ENCODE assay signal across 8 cellular contexts in the genomic region with DNA sequence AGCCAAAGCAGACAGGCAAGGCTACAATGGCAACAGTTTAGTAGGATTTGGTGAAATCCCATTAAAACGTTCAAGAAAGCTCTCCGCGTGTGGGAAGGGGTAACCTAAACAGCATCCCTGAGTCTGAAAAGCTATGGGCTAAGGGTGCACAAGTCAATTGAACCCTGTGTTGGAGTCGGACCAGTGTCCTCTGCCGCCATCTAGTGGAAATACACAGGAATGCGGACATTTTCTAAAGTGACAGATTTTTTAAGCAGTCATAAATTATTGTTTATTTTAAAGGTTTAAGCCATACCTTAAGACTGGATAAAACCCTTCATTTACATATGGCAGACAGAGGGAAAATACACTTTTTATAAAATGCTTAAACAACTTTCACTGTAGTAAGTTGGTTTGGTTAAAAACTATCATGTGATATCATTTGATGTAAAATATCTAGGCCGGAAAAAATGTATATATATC. TPM values are rescaled to one million over a fixed set of nuclear protein-coding genes. Genes with fewer than 3 reads are reported as not detected.
DNase-seq lines count a peak whose midpoint lies in the region; ATAC-seq and TF ChIP-seq lines count a peak whose summit lies in the region.

No MANE protein-coding gene starts in this region.

- DNase-seq in 8988T = peak; percentile 49
- peak; percentile 94 for DNase-seq in NCI-H2227 treated with DMSO at 0.1 percent for 48 hours (lab: John Stamatoyannopoulos, UW)
- DNase-seq in activated CD4-positive, CD25-positive, alpha-beta regulatory T cell treated with anti-CD3 and anti-CD28 coated beads, Interleukin-2, amount 50 U/mL, for 72 hours = peak; percentile 36
- DNase-seq in coronary artery (ENCODE audit: low spot score) = no peak
- peak; percentile 49 for DNase-seq in lung (ENCODE audit: low spot score)
- DNase-seq in stimulated activated CD8-positive, alpha-beta memory T cell treated with anti-CD3 and anti-CD28 coated beads, Interleukin-4, amount 100 ng/mL, for 48 hours = peak; percentile 68
- DNase-seq in amniotic stem cell (lab: John Stamatoyannopoulos, UW) = no peak

- no peaks in the 10 kb centered on the region for H3K9me3 ChIP-seq in lung (ENCODE audit: control insufficient read depth in 2 of 2, insufficient read depth in 1 of 2, low read length in 1 of 2)

- no peak overlapping the region for H3K4me3 ChIP-seq in coronary artery
- H3K4me3 ChIP-seq in lung = no peak overlapping the region

- no peak for ATAC-seq in lung (ENCODE audit: insufficient read depth, low FRiP score)

- TF ChIP-seq CTCF in GM12872 (IDR thresholded peaks at IDR 0.05; ENCODE audit: insufficient read depth, low read depth, low read length) (peak; percentile 75), coronary artery (IDR thresholded peaks at IDR 0.05) (peak; percentile 50), lung (IDR thresholded peaks at IDR 0.05; ENCODE audit: control extremely low read depth, extremely low read depth) (peak; percentile 65)

- no peaks in the 10 kb centered on the region for H3K4me1 ChIP-seq in lung (ENCODE audit: control insufficient read depth in 2 of 2, insufficient read depth in 2 of 2, low read length in 2 of 2)

- H3K27ac ChIP-seq in coronary artery = no peak overlapping the region
- no peak overlapping the region for H3K27ac ChIP-seq in lung (ENCODE audit: low read depth in 1 of 2, low read length in 1 of 2)

- no peaks in the 10 kb centered on the region for H3K36me3 ChIP-seq in lung (ENCODE audit: control insufficient read depth in 2 of 2, insufficient read depth in 2 of 2, low read length in 2 of 2)

- 14 to 16% methylated on average over 7 of the region's 7 CpGs for WGBS in lung, 2 donors

- H3K27me3 ChIP-seq in lung (ENCODE audit: control insufficient read depth, insufficient read depth) = no peaks in the 10 kb centered on the region

RNA-seq across cellular contexts. Expression of gene LSM14A, which starts 26.5 kb away (rescaled TPM):
- 100 to 1,000 TPM in 1 of 2 donors, 10 to 100 TPM in 1; 90.7 to 153 TPM for total RNA-seq in lung
- polyA plus RNA-seq in lung = 10 to 100 TPM; 52.9 to 76.4 TPM

Comparison
In these comparisons a context has a peak if more than half of its experiments do, and no peak if none do; other contexts are left out.
1. DNase-seq: peak in 8988T (single experiment), NCI-H2227 treated with DMSO at 0.1 percent for 48 hours (single experiment), activated CD4-positive, CD25-positive, alpha-beta regulatory T cell treated with anti-CD3 and anti-CD28 coated beads, Interleukin-2, amount 50 U/mL, for 72 hours (single experiment), lung (single experiment) and stimulated activated CD8-positive, alpha-beta memory T cell treated with anti-CD3 and anti-CD28 coated beads, Interleukin-4, amount 100 ng/mL, for 48 hours (single experiment); none in coronary artery (single experiment) and amniotic stem cell (single experiment).
2. Peak in every context shown above with its lines, with median percentiles within 50 percentile points of each other: CTCF ChIP-seq.